In genomic region chr1:45339694-45340558, GRCh38 we compare ENCODE assay signal across 1 cellular context.
TF ChIP-seq lines count a peak whose summit lies in the region.

Gene MUTYH (minus strand): TSS chr1:45340440. CDS start chr1:45334505, 5,935 bp downstream.
Gene TOE1 (plus strand): TSS chr1:45340170. CDS start chr1:45340253, 83 bp downstream.

TF ChIP-seq in K562, 482 proteins besides CTCF, POLR2A, EP300 and RAD21 (continued from another document and continues in another):
- TF ChIP-seq GMEB1 (CRISPR knock-in tag; IDR thresholded peaks at IDR 0.05) = peak; percentile 34
- TF ChIP-seq VEZF1 (CRISPR knock-in tag; IDR thresholded peaks at IDR 0.05) = no peak; the same call in 1 of the 2 replicates
- 0 out of 2 replicates have a peak, but pooled peaks have one; percentile 53 for TF ChIP-seq CC2D1A (IDR thresholded peaks at IDR 0.05)
- peak; percentile 80 for TF ChIP-seq ELF1 (tag; IDR thresholded peaks at IDR 0.05)
- TF ChIP-seq HLTF (IDR thresholded peaks at IDR 0.05) = peak; percentile 64
- TF ChIP-seq HDAC2 (IDR thresholded peaks at IDR 0.05) = peak; percentile 76; the same call in 1 of the 2 replicates
- TF ChIP-seq MYBL2 (IDR thresholded peaks at IDR 0.05; ENCODE audit: low read depth) = no peak
- no peak for TF ChIP-seq MYBL2 (CRISPR knock-in tag; IDR thresholded peaks at IDR 0.05; ENCODE audit: borderline replicate concordance)
- TF ChIP-seq MED1 (CRISPR knock-in tag; IDR thresholded peaks at IDR 0.05; ENCODE audit: borderline replicate concordance) = no peak
- no peak for TF ChIP-seq ZNF121 (CRISPR knock-in tag; conservative IDR thresholded peaks at IDR 0.05)
- 0 out of 2 replicates have a peak, but pooled peaks have one; percentile 9 for TF ChIP-seq ARID3A (IDR thresholded peaks at IDR 0.05; ENCODE audit: borderline replicate concordance, low read depth, low read length)
- peak; percentile 86; the same call in 1 of the 2 replicates for TF ChIP-seq AFF4 (CRISPR knock-in tag; IDR thresholded peaks at IDR 0.05)
- 0 out of 2 replicates have a peak, but pooled peaks have one; percentile 38 for TF ChIP-seq NCOA1 (IDR thresholded peaks at IDR 0.05; ENCODE audit: low read depth)
- peak; percentile 69 for TF ChIP-seq ZNF740 (CRISPR knock-in tag; IDR thresholded peaks at IDR 0.05)
- TF ChIP-seq ZNF740 (tag; IDR thresholded peaks at IDR 0.05) = no peak
- TF ChIP-seq NCOA4 (IDR thresholded peaks at IDR 0.05; ENCODE audit: partially characterized antibody) = no peak
- no peak; the same call in 1 of the 2 replicates for TF ChIP-seq NR3C1 (CRISPR knock-in tag; IDR thresholded peaks at IDR 0.05)
- TF ChIP-seq COPS2 (conservative IDR thresholded peaks at IDR 0.05) = no peak
- no peak for TF ChIP-seq TAF15 (IDR thresholded peaks at IDR 0.05; ENCODE audit: low read depth, low read length)
- TF ChIP-seq RBM14 (IDR thresholded peaks at IDR 0.05; ENCODE audit: borderline replicate concordance, insufficient read depth, low read depth, low read length) = 0 out of 2 replicates have a peak, but pooled peaks have one; percentile 78
- no peak for TF ChIP-seq SFPQ (IDR thresholded peaks at IDR 0.05; ENCODE audit: low read depth, low read length)
- TF ChIP-seq ZNF316 (IDR thresholded peaks at IDR 0.05) = no peak
- 0 out of 2 replicates have a peak, but pooled peaks have one; percentile 4 for TF ChIP-seq TCF7 (IDR thresholded peaks at IDR 0.05; ENCODE audit: borderline replicate concordance)
- peak; percentile 40; the same call in 1 of the 2 replicates for TF ChIP-seq ZBTB9 (CRISPR knock-in tag; IDR thresholded peaks at IDR 0.05)
- peak; percentile 99 for TF ChIP-seq RBFOX2 (IDR thresholded peaks at IDR 0.05; ENCODE audit: low read depth, low read length)
- TF ChIP-seq BACH1 (tag; IDR thresholded peaks at IDR 0.05) = peak; percentile 70; the same call in 1 of the 2 replicates
- peak; percentile 45; the same call in 1 of the 2 replicates for TF ChIP-seq MITF (IDR thresholded peaks at IDR 0.05)
- TF ChIP-seq ZNF609 (CRISPR knock-in tag; IDR thresholded peaks at IDR 0.05; ENCODE audit: borderline replicate concordance) = peak; percentile 87; the same call in 1 of the 2 replicates
- TF ChIP-seq MTA1 (IDR thresholded peaks at IDR 0.05; ENCODE audit: borderline replicate concordance) = peak; percentile 77; the same call in 1 of the 2 replicates
